In genomic region chr3:179811321-179812095, GRCh38 we compare ENCODE assay signal across 8 cellular contexts.
DNase-seq lines count a peak whose midpoint lies in the region; ATAC-seq and TF ChIP-seq lines count a peak whose summit lies in the region.

No MANE protein-coding gene starts in this region.

- DNase-seq in AG09319 (ENCODE audit: extremely low read depth, low read depth) (peak; percentile 24), NAMALWA (ENCODE audit: low spot score) (peak; percentile 87), SK-MEL-5 (ENCODE audit: low read depth, low spot score) (peak; percentile 90), epithelial cell of proximal tubule (ENCODE audit: low read depth) (peak; percentile 56), esophagus muscularis mucosa (ENCODE audit: extremely low spot score) (no peak)

- WGBS in esophagus muscularis mucosa: 24% methylated on average over 9 of the region's 9 CpGs

- in situ Hi-C loops in SK-MEL-5 (cut with HindIII; ENCODE audit: low pct_unique_long_range_greater_than_20kb, low sequenced_read_pairs): no loop called here

- intact Hi-C loops in esophagus muscularis mucosa (cut with DNase I): no loop called here

- no peaks in the 10 kb centered on the region for H3K27me3 ChIP-seq in muscle layer of duodenum (ENCODE audit: low read depth, low read length)
- no peaks in the 10 kb centered on the region for H3K27me3 ChIP-seq in esophagus muscularis mucosa

- H3K4me3 ChIP-seq in epithelial cell of proximal tubule (ENCODE audit: low read depth, low read length) (no peak overlapping the region), muscle layer of duodenum (ENCODE audit: low read depth in 1 of 2, low read length in 2 of 2) (no peak overlapping the region), esophagus muscularis mucosa (no peak overlapping the region)

- peak; percentile 69 for TF ChIP-seq CTCF in AG09319 (IDR thresholded peaks at IDR 0.05; ENCODE audit: low read depth, low read length)
- peak; percentile 79 for TF ChIP-seq CTCF in epithelial cell of proximal tubule (conservative IDR thresholded peaks at IDR 0.05; ENCODE audit: low read depth, low read length)
- TF ChIP-seq CTCF in esophagus muscularis mucosa (IDR thresholded peaks at IDR 0.05): peak in 1 of 3 experiments; percentile 33

- ATAC-seq in GM18502 (IDR thresholded peaks at IDR 0.05; ENCODE audit: poor library complexity, unreplicated experiment): peak; percentile 96
- ATAC-seq in HG02678 (IDR thresholded peaks at IDR 0.05; ENCODE audit: unreplicated experiment): peak; percentile 91

- TF ChIP-seq EP300 in esophagus muscularis mucosa (IDR thresholded peaks at IDR 0.05): no peak

- H3K4me1 ChIP-seq in muscle layer of duodenum (ENCODE audit: control insufficient read depth in 1 of 2, insufficient read depth in 2 of 2, low read length in 2 of 2) (no peaks in the 10 kb centered on the region), esophagus muscularis mucosa (no peaks in the 10 kb centered on the region)

- H3K27ac ChIP-seq in muscle layer of duodenum (ENCODE audit: low read length): peak overlapping the region; percentile 20
- H3K27ac ChIP-seq in esophagus muscularis mucosa (replicated peaks in 1 of 4): no peak overlapping the region

- H3K9me3 ChIP-seq in muscle layer of duodenum (ENCODE audit: control insufficient read depth in 1 of 2, low read length in 2 of 2) (no peaks in the 10 kb centered on the region), esophagus muscularis mucosa (no peaks in the 10 kb centered on the region)

- H3K36me3 ChIP-seq in muscle layer of duodenum (ENCODE audit: control insufficient read depth in 1 of 2, insufficient read depth in 2 of 2, low read length in 2 of 2) (no peaks in the 10 kb centered on the region), esophagus muscularis mucosa (no peaks in the 10 kb centered on the region)

- TF ChIP-seq POLR2A in esophagus muscularis mucosa (IDR thresholded peaks at IDR 0.05; ENCODE audit: low read depth): no peak
